In genomic region chr17:28758411-28759121, GRCh38 we compare ENCODE assay signal across 19 cellular contexts. TPM values are rescaled to one million over a fixed set of nuclear protein-coding genes. Genes with fewer than 3 reads are reported as not detected.
DNase-seq lines count a peak whose midpoint lies in the region; ATAC-seq, FAIRE-seq and TF ChIP-seq lines count a peak whose summit lies in the region.
"Had no signal": no experiment of that assay in that cellular context is flagged by ENCODE, and none has a peak within 500 bp of the region (broad histone marks: within the 10 kb centered on the region; RNA-seq: fewer than 3 reads in every experiment).

No MANE protein-coding gene starts in this region.

- no peak overlapping the region for H3K4me3 Mint-ChIP-seq in activated naive CD4-positive, alpha-beta T cell treated with anti-CD3 and anti-CD28 coated beads, Interleukin-2, amount 50 U/mL, for 24 hours
- H3K4me3 Mint-ChIP-seq in stimulated activated naive B cell treated with anti-CD40 and anti-IgM and Interleukin-4, amounts not matched to agents 10 μg/mL and 1 μg/mL and 100 μg/mL, for 72 hours: no peak overlapping the region
- H3K4me3 Mint-ChIP-seq: B cell; CD4-positive, alpha-beta T cell had no signal

- H3K27me3 ChIP-seq in GM12878 (replicated peaks in 1 of 2; ENCODE audit: control insufficient read depth in 2 of 2, insufficient read depth in 2 of 2, low read length in 1 of 2) (no peaks in the 10 kb centered on the region), neuronal stem cell (ENCODE audit: control insufficient read depth in 3 of 3, insufficient read depth in 3 of 3, low read depth in 1 of 3, low read length in 3 of 3) (no peaks in the 10 kb centered on the region), prostate gland (replicated peaks; ENCODE audit: insufficient read depth) (no peaks in the 10 kb centered on the region)

- no peak overlapping the region for H3K18ac ChIP-seq in neuronal stem cell (ENCODE audit: low read length)

- DNase-seq in activated naive CD4-positive, alpha-beta T cell (lab: John Stamatoyannopoulos, UW): no peak
- DNase-seq in GM12878 (ENCODE audit: low read depth, low spot score): no peak
- no peak for DNase-seq in neuronal stem cell (ENCODE audit: low spot score)
- no peak for DNase-seq in stimulated activated naive B cell treated with anti-CD40 and anti-IgM and Interleukin-4, amounts not matched to agents 10 μg/mL and 1 μg/mL and 100 μg/mL, for 72 hours
- no peak for DNase-seq in NCI-H128 (lab: John Stamatoyannopoulos, UW; ENCODE audit: unreplicated experiment)
- no peak for DNase-seq in prostate gland (ENCODE audit: low spot score)
- DNase-seq: CD4-positive, alpha-beta T cell; DND-41; GDM1; H7; NCI-H1092 treated with DMSO at 0.1 percent for 48 hours; NCI-H1694 treated with DMSO at 0.1 percent for 48 hours; PC-9 had no signal

- H2BK12ac ChIP-seq in neuronal stem cell (ENCODE audit: low read length): peak overlapping the region; percentile 23

- H3K27ac Mint-ChIP-seq in activated naive CD4-positive, alpha-beta T cell treated with anti-CD3 and anti-CD28 coated beads, Interleukin-2, amount 50 U/mL, for 24 hours: peak overlapping the region; percentile 65
- peak overlapping the region; percentile 76 for H3K27ac Mint-ChIP-seq in stimulated activated naive B cell treated with anti-CD40 and anti-IgM and Interleukin-4, amounts not matched to agents 10 μg/mL and 1 μg/mL and 100 μg/mL, for 72 hours
- H3K27ac Mint-ChIP-seq: B cell; CD4-positive, alpha-beta T cell had no signal

- H2AFZ ChIP-seq in GM12878 (ENCODE audit: control insufficient read depth, low read depth, low read length): no peak overlapping the region
- no peak overlapping the region for H2AFZ ChIP-seq in neuronal stem cell (ENCODE audit: low read length)
- H2AFZ ChIP-seq: PC-9 had no signal

- TF ChIP-seq EP300 in GM12878 (IDR thresholded peaks at IDR 0.05; ENCODE audit: borderline replicate concordance in 1 of 2, control insufficient read depth in 1 of 2, low read depth in 2 of 2, low read length in 2 of 2): no peak

- no peak overlapping the region for H4K91ac ChIP-seq in neuronal stem cell (ENCODE audit: low read depth, low read length, poor library complexity)

- ATAC-seq in GM12878 (no peak), GM18909 (IDR thresholded peaks at IDR 0.05; ENCODE audit: poor library complexity, unreplicated experiment) (no peak)
- ATAC-seq in stimulated activated naive B cell treated with anti-CD40 and anti-IgM and Interleukin-4, amounts not matched to agents 10 μg/mL and 1 μg/mL and 100 μg/mL, for 72 hours (replicated peaks): no peak
- ATAC-seq: Right ventricle myocardium inferior had no signal

- peak overlapping the region; percentile 74 for H4K8ac ChIP-seq in neuronal stem cell (ENCODE audit: low read depth, low read length)

- no peak for TF ChIP-seq RAD21 in GM12878 (IDR thresholded peaks at IDR 0.05; ENCODE audit: insufficient read depth, low read depth, low read length)

- no peak for FAIRE-seq in GM12878 (lab: Jason Lieb, UNC)
- FAIRE-seq: D721Med had no signal

- peak overlapping the region; percentile 46 for H3K23ac ChIP-seq in neuronal stem cell (ENCODE audit: low read depth, low read length, poor library complexity)

- no peak overlapping the region for H2AK5ac ChIP-seq in neuronal stem cell (ENCODE audit: low read depth, low read length)

- H3K4me1 ChIP-seq in GM12878 (ENCODE audit: control insufficient read depth, insufficient read depth, low read length) (peaks cover 14% of the 10 kb centered on the region), neuronal stem cell (ENCODE audit: control insufficient read depth in 2 of 2, insufficient read depth in 1 of 2, low read depth in 1 of 2, low read length in 2 of 2) (peaks cover 11 to 15% of the 10 kb centered on the region in 2 donors), prostate gland (replicated peaks) (peaks cover 10% of the 10 kb centered on the region)

- TF ChIP-seq CTCF in GM12878 (IDR thresholded peaks at IDR 0.05 in 2 of 3, conservative IDR thresholded peaks at IDR 0.05 in 1 of 3; ENCODE audit: control insufficient read depth in 2 of 3, extremely low read depth in 1 of 3, insufficient read depth in 1 of 3, low read depth in 3 of 3, low read length in 3 of 3): no peak
- TF ChIP-seq CTCF in prostate gland (IDR thresholded peaks at IDR 0.05): no peak

- no peak overlapping the region for H3K4me2 ChIP-seq in GM12878 (ENCODE audit: control insufficient read depth, insufficient read depth)
- no peak overlapping the region for H3K4me2 ChIP-seq in neuronal stem cell (ENCODE audit: insufficient read depth, low read length, poor library complexity, severe bottlenecking)
- H3K4me2 ChIP-seq: KMS-11, PC-9 had no signal

- H3K4me3 ChIP-seq in GM12878 (no peak overlapping the region), neuronal stem cell (ENCODE audit: low read length in 2 of 2) (no peak overlapping the region), prostate gland (no peak overlapping the region)
- H3K4me3 ChIP-seq: PC-9 had no signal

- in situ Hi-C loops in GM12878 (cut with MboI): no loop called here

- no peak overlapping the region for H3K4ac ChIP-seq in neuronal stem cell (ENCODE audit: low read length)

- intact Hi-C loops in GM12878 (cut with micrococcal nuclease; ENCODE audit: unreplicated experiment) (no loop called here), prostate gland (cut with DNase I) (no loop called here)

- POLR2A ChIA-PET in GM12878 (lab: Charles Lee): no interaction called here

- no peaks in the 10 kb centered on the region for H3K9me3 ChIP-seq in GM12878 (replicated peaks; ENCODE audit: control insufficient read depth, insufficient read depth, low read length)
- no peaks in the 10 kb centered on the region for H3K9me3 ChIP-seq in neuronal stem cell (replicated peaks in 1 of 2; ENCODE audit: control insufficient read depth in 2 of 2, insufficient read depth in 1 of 2, low read depth in 1 of 2, low read length in 2 of 2)
- no peaks in the 10 kb centered on the region for H3K9me3 ChIP-seq in prostate gland

- WGBS in GM12878 (ENCODE audit: insufficient coverage, insufficient replicate concordance, low lambda C conversion rate, missing lambda C conversion rate): 95% methylated on average over 32 of the region's 32 CpGs
- WGBS in neuronal stem cell (ENCODE audit: extremely low coverage in 2 of 2, insufficient read length in 2 of 2, insufficient replicate concordance in 1 of 2), 2 donors: no CpG with 5 or more reads among the region's 32 CpGs
- WGBS in prostate gland: 88% methylated on average over 27 of the region's 32 CpGs

- H3K27me3 Mint-ChIP-seq in activated naive CD4-positive, alpha-beta T cell treated with anti-CD3 and anti-CD28 coated beads, Interleukin-2, amount 50 U/mL, for 24 hours: no peaks in the 10 kb centered on the region
- no peaks in the 10 kb centered on the region for H3K27me3 Mint-ChIP-seq in stimulated activated naive B cell treated with anti-CD40 and anti-IgM and Interleukin-4, amounts not matched to agents 10 μg/mL and 1 μg/mL and 100 μg/mL, for 72 hours
- H3K27me3 Mint-ChIP-seq: B cell; CD4-positive, alpha-beta T cell had no signal

- TF ChIP-seq POLR2A in GM12878 (IDR thresholded peaks at IDR 0.05; ENCODE audit: low read depth, low read length) (peak; percentile 37; the same call in 1 of the 2 replicates), prostate gland (IDR thresholded peaks at IDR 0.05) (no peak)

- no peak overlapping the region for H2BK15ac ChIP-seq in neuronal stem cell (ENCODE audit: low read length)

- RAD21 ChIA-PET in GM12878 (lab: Charles Lee; ENCODE audit: unreplicated experiment): no interaction called here

- no peaks in the 10 kb centered on the region; the same call in 1 of the 2 replicates for H4K20me1 ChIP-seq in GM12878 (ENCODE audit: control insufficient read depth, insufficient read depth)

- peaks cover 8 to 26% of the 10 kb centered on the region in 2 experiments for H3K36me3 ChIP-seq in GM12878 (ENCODE audit: control insufficient read depth in 2 of 2, insufficient read depth in 2 of 2, low read length in 1 of 2)
- H3K36me3 ChIP-seq in neuronal stem cell (replicated peaks in 1 of 2; ENCODE audit: control insufficient read depth in 2 of 2, insufficient read depth in 2 of 2, low read length in 2 of 2): peaks cover 17 to 69% of the 10 kb centered on the region in 2 donors
- no peaks in the 10 kb centered on the region for H3K36me3 ChIP-seq in prostate gland

- H2BK120ac ChIP-seq in neuronal stem cell (ENCODE audit: low read depth, low read length): no peak overlapping the region

- CTCF ChIA-PET in GM12878 (lab: Yijun Ruan, JAX): interaction anchor here (1.2 kb wide), 1 partner anchor 195 kb away, joined by 3 read pairs; no protein-coding TSS in a partner anchor

- H3K9ac ChIP-seq in GM12878 (ENCODE audit: control insufficient read depth, insufficient read depth, low read length) (no peak overlapping the region), neuronal stem cell (ENCODE audit: low read depth, low read length, poor library complexity) (peak overlapping the region; percentile 74)
- H3K9ac ChIP-seq: KMS-11 had no signal

- peaks cover 13% of the 10 kb centered on the region for H3K36me3 Mint-ChIP-seq in activated naive CD4-positive, alpha-beta T cell treated with anti-CD3 and anti-CD28 coated beads, Interleukin-2, amount 50 U/mL, for 24 hours
- peaks cover 30 to 38% of the 10 kb centered on the region in 2 donors for H3K36me3 Mint-ChIP-seq in stimulated activated naive B cell treated with anti-CD40 and anti-IgM and Interleukin-4, amounts not matched to agents 10 μg/mL and 1 μg/mL and 100 μg/mL, for 72 hours

- no peak overlapping the region for H3K14ac ChIP-seq in neuronal stem cell (ENCODE audit: low read length)

- H3K79me1 ChIP-seq in neuronal stem cell (ENCODE audit: low read depth, low read length): no peaks in the 10 kb centered on the region

- SMC1A ChIA-PET in GM12878 (lab: Charles Lee; ENCODE audit: uncharacterized antibody, unreplicated experiment): interaction anchor here (1.2 kb wide), 1 partner anchor 91 kb away, joined by 4 read pairs; no protein-coding TSS in a partner anchor

- H3K27ac ChIP-seq in GM12878 (ENCODE audit: control insufficient read depth, insufficient read depth): no peak overlapping the region
- H3K27ac ChIP-seq in neuronal stem cell (replicated peaks; ENCODE audit: low read length): no peak overlapping the region
- no peak overlapping the region for H3K27ac ChIP-seq in prostate gland
- H3K27ac ChIP-seq: KMS-11, PC-9 had no signal

- H2BK5ac ChIP-seq in neuronal stem cell (ENCODE audit: low read length): peak overlapping the region; percentile 44

- H3K79me2 ChIP-seq in GM12878 (ENCODE audit: control insufficient read depth, insufficient read depth, low read length): no peaks in the 10 kb centered on the region

- H3K4me1 Mint-ChIP-seq in activated naive CD4-positive, alpha-beta T cell treated with anti-CD3 and anti-CD28 coated beads, Interleukin-2, amount 50 U/mL, for 24 hours: peaks cover 4% of the 10 kb centered on the region
- peaks cover 4 to 23% of the 10 kb centered on the region in 2 donors for H3K4me1 Mint-ChIP-seq in stimulated activated naive B cell treated with anti-CD40 and anti-IgM and Interleukin-4, amounts not matched to agents 10 μg/mL and 1 μg/mL and 100 μg/mL, for 72 hours

- no TSS peak for BruUV-seq in GM12878 (replicated peaks; lab: Mats Ljungman, UMichigan)

- H3K9me3 Mint-ChIP-seq in activated naive CD4-positive, alpha-beta T cell treated with anti-CD3 and anti-CD28 coated beads, Interleukin-2, amount 50 U/mL, for 24 hours: no peaks in the 10 kb centered on the region
- H3K9me3 Mint-ChIP-seq in stimulated activated naive B cell treated with anti-CD40 and anti-IgM and Interleukin-4, amounts not matched to agents 10 μg/mL and 1 μg/mL and 100 μg/mL, for 72 hours: no peaks in the 10 kb centered on the region
- H3K9me3 Mint-ChIP-seq: CD4-positive, alpha-beta T cell had no signal

RNA-seq across cellular contexts. Expression of gene TRAF4, which starts 14.8 kb away (rescaled TPM):
- total RNA-seq in GM12878 (2013; cell fraction: nucleolus; rRNA removed): 116 and 127 TPM in 2 replicates
- 134 and 151 TPM in 2 replicates for total RNA-seq in GM12878 (2014; rRNA removed)
- total RNA-seq in GM12878 (2014; rRNA removed; fragmentation: Illumina TruSeq; extraction: Trizol): 56.3 and 61.7 TPM in 2 replicates
- 171 and 197 TPM in 2 replicates for total RNA-seq in GM12878 (2021)
- 40.9 TPM for polyA plus RNA-seq in GM12878 (2011; ENCODE audit: low read depth)
- polyA plus RNA-seq in GM12878 (2011; rRNA removed): 28.0 and 71.2 TPM in 2 replicates
- polyA plus RNA-seq in GM12878 (2011; cell fraction: cytosol; rRNA removed): 108 and 124 TPM in 2 replicates
- polyA plus RNA-seq in GM12878 (2011; cell fraction: nucleus; rRNA removed): 437 and 490 TPM in 2 replicates
- polyA plus RNA-seq in GM12878 (2012): 86.4 and 93.9 TPM in 2 replicates
- polyA plus RNA-seq in GM12878 (2014; fragmentation: Illumina TruSeq; extraction: Trizol): 30.6 and 73.8 TPM in 2 replicates
- polyA plus RNA-seq in GM12878 (2014; fragmentation: Nextera tagmentation; extraction: Ambion mirVana): 1 to 10 TPM; 3.7 to 8.2 TPM
- polyA plus RNA-seq in GM12878 (2014; rRNA removed): 152 and 164 TPM in 2 replicates
- polyA plus RNA-seq in GM12878 (2016; fragmentation: Nextera tagmentation; extraction: Ambion mirVana): 10 to 100 TPM; 46.2 to 56.6 TPM
- polyA minus RNA-seq in GM12878 (2011; rRNA and poly(A)+ RNA removed): 70.6 and 117 TPM in 2 replicates
- 66.7 and 75.6 TPM in 2 replicates for polyA minus RNA-seq in GM12878 (2011; cell fraction: cytosol; rRNA and poly(A)+ RNA removed)
- polyA minus RNA-seq in GM12878 (2011; cell fraction: nucleus; rRNA and poly(A)+ RNA removed): 163 and 248 TPM in 2 replicates
- 107 TPM for polyA plus RNA-seq in neuronal stem cell (2013, experiment 1 of 2)
- 106 TPM for polyA plus RNA-seq in neuronal stem cell (2013, experiment 2 of 2)
- total RNA-seq in prostate gland: 10 to 100 TPM; 43.1 to 59.8 TPM

RNA-seq across cellular contexts. Expression of gene NEK8, which starts 30.0 kb away (rescaled TPM):
- 22.0 and 27.2 TPM in 2 replicates for total RNA-seq in GM12878 (2013; cell fraction: nucleolus; rRNA removed)
- total RNA-seq in GM12878 (2014; rRNA removed) (8.8 and 10.5 TPM in 2 replicates), GM12878 (2014; rRNA removed; fragmentation: Illumina TruSeq; extraction: Trizol) (6.0 and 6.7 TPM in 2 replicates), GM12878 (2021) (10.1 and 11.0 TPM in 2 replicates), prostate gland (10 to 100 TPM in 1 of 2 donors, 1 to 10 TPM in 1; 5.1 to 13.2 TPM)
- 6.5 TPM for polyA plus RNA-seq in GM12878 (2011; ENCODE audit: low read depth)
- polyA plus RNA-seq in GM12878 (2011; rRNA removed) (7.9 and 13.2 TPM in 2 replicates), GM12878 (2014; fragmentation: Illumina TruSeq; extraction: Trizol) (7.5 and 8.5 TPM in 2 replicates), GM12878 (2014; fragmentation: Nextera tagmentation; extraction: Ambion mirVana) (1 to 10 TPM; 2.3 to 2.9 TPM), GM12878 (2014; rRNA removed) (14.3 and 15.1 TPM in 2 replicates), GM12878 (2016; fragmentation: Nextera tagmentation; extraction: Ambion mirVana) (10 to 100 TPM; 11.2 to 13.9 TPM)
- 16.7 and 21.7 TPM in 2 replicates for polyA plus RNA-seq in GM12878 (2011; cell fraction: cytosol; rRNA removed)
- polyA plus RNA-seq in GM12878 (2011; cell fraction: nucleus; rRNA removed): 24.8 and 26.2 TPM in 2 replicates
- 8.7 and 9.6 TPM in 2 replicates for polyA plus RNA-seq in GM12878 (2012)
- polyA minus RNA-seq in GM12878 (2011; rRNA and poly(A)+ RNA removed): 14.9 and 20.8 TPM in 2 replicates
- 4.0 and 4.4 TPM in 2 replicates for polyA minus RNA-seq in GM12878 (2011; cell fraction: cytosol; rRNA and poly(A)+ RNA removed)
- polyA minus RNA-seq in GM12878 (2011; cell fraction: nucleus; rRNA and poly(A)+ RNA removed): 11.1 and 21.9 TPM in 2 replicates
- polyA plus RNA-seq in neuronal stem cell (2013, experiment 1 of 2): 4.5 TPM
- polyA plus RNA-seq in neuronal stem cell (2013, experiment 2 of 2): 4.3 TPM

RNA-seq across cellular contexts. Expression of gene TLCD1, which starts 32.5 kb away (rescaled TPM):
- total RNA-seq in GM12878 (2013; cell fraction: nucleolus; rRNA removed): 1.9 and 4.3 TPM in 2 replicates
- total RNA-seq in GM12878 (2014; rRNA removed) (8.6 and 10.6 TPM in 2 replicates), GM12878 (2014; rRNA removed; fragmentation: Illumina TruSeq; extraction: Trizol) (7.2 and 7.6 TPM in 2 replicates), GM12878 (2021) (7.3 and 7.6 TPM in 2 replicates), prostate gland (10 to 100 TPM in 1 of 2 donors, 1 to 10 TPM in 1; 5.3 to 19.6 TPM)
- polyA plus RNA-seq in GM12878 (2011; ENCODE audit: low read depth): 3.3 TPM
- polyA plus RNA-seq in GM12878 (2011; rRNA removed) (2.1 and 4.0 TPM in 2 replicates), GM12878 (2014; fragmentation: Illumina TruSeq; extraction: Trizol) (7.8 TPM in 2 replicates), GM12878 (2014; fragmentation: Nextera tagmentation; extraction: Ambion mirVana) (1 to 10 TPM; 2.9 to 7.1 TPM), GM12878 (2014; rRNA removed) (13.6 and 14.6 TPM in 2 replicates), GM12878 (2016; fragmentation: Nextera tagmentation; extraction: Ambion mirVana) (10 to 100 TPM; 14.9 to 19.8 TPM)
- polyA plus RNA-seq in GM12878 (2011; cell fraction: cytosol; rRNA removed): 4.1 and 4.2 TPM in 2 replicates
- polyA plus RNA-seq in GM12878 (2011; cell fraction: nucleus; rRNA removed): 5.1 and 5.7 TPM in 2 replicates
- polyA plus RNA-seq in GM12878 (2012): 5.3 and 8.7 TPM in 2 replicates
- polyA minus RNA-seq in GM12878 (2011; rRNA and poly(A)+ RNA removed): 5.4 and 5.5 TPM in 2 replicates
- 2.8 and 5.5 TPM in 2 replicates for polyA minus RNA-seq in GM12878 (2011; cell fraction: cytosol; rRNA and poly(A)+ RNA removed)
- 4.8 and 6.9 TPM in 2 replicates for polyA minus RNA-seq in GM12878 (2011; cell fraction: nucleus; rRNA and poly(A)+ RNA removed)
- 9.1 TPM for polyA plus RNA-seq in neuronal stem cell (2013, experiment 1 of 2)
- 8.3 TPM for polyA plus RNA-seq in neuronal stem cell (2013, experiment 2 of 2)

RNA-seq across cellular contexts. Expression of gene RPL23A, which starts 38.8 kb away (rescaled TPM):
- 169 and 204 TPM in 2 replicates for total RNA-seq in GM12878 (2013; cell fraction: nucleolus; rRNA removed)
- total RNA-seq in GM12878 (2014; rRNA removed) (1,231 and 1,339 TPM in 2 replicates), GM12878 (2014; rRNA removed; fragmentation: Illumina TruSeq; extraction: Trizol) (1,926 and 2,065 TPM in 2 replicates), GM12878 (2021) (2,908 and 3,018 TPM in 2 replicates), prostate gland (100 to 1,000 TPM; 417 to 657 TPM)
- 6,212 TPM for polyA plus RNA-seq in GM12878 (2011; ENCODE audit: low read depth)
- polyA plus RNA-seq in GM12878 (2011; rRNA removed) (2,740 and 3,357 TPM in 2 replicates), GM12878 (2014; fragmentation: Illumina TruSeq; extraction: Trizol) (1,904 and 2,135 TPM in 2 replicates), GM12878 (2014; fragmentation: Nextera tagmentation; extraction: Ambion mirVana) (over 10,000 TPM in 1 of 2 experiments, 1,000 to 10,000 TPM in 1; 8,970 to 10,319 TPM), GM12878 (2014; rRNA removed) (1,318 and 1,377 TPM in 2 replicates), GM12878 (2016; fragmentation: Nextera tagmentation; extraction: Ambion mirVana) (1,000 to 10,000 TPM; 2,984 to 3,180 TPM)
- 779 and 1,073 TPM in 2 replicates for polyA plus RNA-seq in GM12878 (2011; cell fraction: cytosol; rRNA removed)
- polyA plus RNA-seq in GM12878 (2011; cell fraction: nucleus; rRNA removed): 561 and 573 TPM in 2 replicates
- polyA plus RNA-seq in GM12878 (2012): 4,003 and 4,409 TPM in 2 replicates
- polyA minus RNA-seq in GM12878 (2011; rRNA and poly(A)+ RNA removed): 1,547 and 2,710 TPM in 2 replicates
- 624 and 701 TPM in 2 replicates for polyA minus RNA-seq in GM12878 (2011; cell fraction: cytosol; rRNA and poly(A)+ RNA removed)
- polyA minus RNA-seq in GM12878 (2011; cell fraction: nucleus; rRNA and poly(A)+ RNA removed): 176 and 252 TPM in 2 replicates
- polyA plus RNA-seq in neuronal stem cell (2013, experiment 1 of 2): 3,397 TPM
- 3,279 TPM for polyA plus RNA-seq in neuronal stem cell (2013, experiment 2 of 2)

RNA-seq across cellular contexts. Expression of gene RAB34, which starts 40.9 kb away (rescaled TPM):
- total RNA-seq in GM12878 (2013; cell fraction: nucleolus; rRNA removed): 10.7 and 13.3 TPM in 2 replicates
- total RNA-seq in GM12878 (2014; rRNA removed): 40.2 and 46.4 TPM in 2 replicates
- total RNA-seq in GM12878 (2014; rRNA removed; fragmentation: Illumina TruSeq; extraction: Trizol): 24.2 and 26.9 TPM in 2 replicates
- total RNA-seq in GM12878 (2021): 28.8 and 33.0 TPM in 2 replicates
- 16.5 TPM for polyA plus RNA-seq in GM12878 (2011; ENCODE audit: low read depth)
- polyA plus RNA-seq in GM12878 (2011; rRNA removed): 0.16 and 0.37 TPM in 2 replicates
- 0.23 and 0.31 TPM in 2 replicates for polyA plus RNA-seq in GM12878 (2011; cell fraction: cytosol; rRNA removed)
- 0.69 and 0.75 TPM in 2 replicates for polyA plus RNA-seq in GM12878 (2011; cell fraction: nucleus; rRNA removed)
- 13.1 and 17.7 TPM in 2 replicates for polyA plus RNA-seq in GM12878 (2012)
- polyA plus RNA-seq in GM12878 (2014; fragmentation: Illumina TruSeq; extraction: Trizol): 35.7 and 39.0 TPM in 2 replicates
- 10 to 100 TPM; 14.4 to 32.6 TPM for polyA plus RNA-seq in GM12878 (2014; fragmentation: Nextera tagmentation; extraction: Ambion mirVana)
- polyA plus RNA-seq in GM12878 (2014; rRNA removed): 37.5 and 47.7 TPM in 2 replicates
- polyA plus RNA-seq in GM12878 (2016; fragmentation: Nextera tagmentation; extraction: Ambion mirVana): 10 to 100 TPM; 30.9 to 37.4 TPM
- not detected in 2 replicates for polyA minus RNA-seq in GM12878 (2011; rRNA and poly(A)+ RNA removed)
- polyA minus RNA-seq in GM12878 (2011; cell fraction: cytosol; rRNA and poly(A)+ RNA removed): 4.1 and 4.9 TPM in 2 replicates
- 0.48 and 0.86 TPM in 2 replicates for polyA minus RNA-seq in GM12878 (2011; cell fraction: nucleus; rRNA and poly(A)+ RNA removed)
- polyA plus RNA-seq in neuronal stem cell (2013, experiment 1 of 2): 76.6 TPM
- polyA plus RNA-seq in neuronal stem cell (2013, experiment 2 of 2): 73.6 TPM
- 100 to 1,000 TPM; 165 to 181 TPM for total RNA-seq in prostate gland
